Comparison of ENCODE assay signal across 8 cellular contexts in the genomic region with DNA sequence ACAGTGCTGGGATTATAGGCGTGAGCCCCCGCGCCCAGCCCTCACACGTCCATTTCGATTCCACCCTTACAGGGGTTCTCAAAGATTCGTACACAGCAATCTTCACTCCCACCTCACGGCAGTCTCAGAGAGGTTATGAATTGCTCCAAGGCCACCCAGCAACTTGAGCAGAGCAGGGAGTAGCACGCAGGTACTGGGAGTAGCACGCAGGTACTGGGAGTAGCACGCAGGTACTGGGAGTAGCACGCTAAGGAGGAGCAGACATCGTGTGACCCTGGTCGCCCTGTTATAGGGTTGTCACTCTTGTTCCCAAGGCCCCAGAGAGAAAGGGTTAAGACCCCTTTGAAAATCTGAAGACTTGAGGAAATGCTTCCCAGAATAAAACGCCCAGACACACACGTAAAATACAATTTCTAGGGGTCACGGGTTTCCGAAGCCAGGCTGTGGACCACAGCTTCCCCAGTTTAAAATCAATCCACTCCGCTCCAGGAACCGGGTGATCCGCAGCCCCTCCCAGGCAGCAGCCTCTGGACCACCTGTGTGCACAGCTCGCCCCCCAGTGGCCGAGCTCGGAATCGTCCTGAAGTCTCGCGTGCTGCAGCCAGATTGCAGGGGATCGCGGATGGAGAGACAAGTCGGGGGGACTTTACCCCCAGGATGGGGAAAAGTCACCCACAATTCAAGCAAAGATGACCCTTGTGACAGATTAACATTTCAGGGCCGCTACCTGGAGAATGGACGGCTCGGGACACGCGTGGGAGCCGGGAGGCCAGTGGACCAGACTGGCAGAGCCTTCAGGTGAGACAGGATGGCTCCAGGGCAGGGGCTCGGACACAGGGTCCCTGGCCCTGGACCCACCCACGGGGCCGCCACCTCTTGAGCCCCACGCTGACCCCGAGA.
DNase-seq lines count a peak whose midpoint lies in the region; ATAC-seq and TF ChIP-seq lines count a peak whose summit lies in the region.

No MANE protein-coding gene starts in this region.

- no peak for TF ChIP-seq POLR2A in upper lobe of left lung (IDR thresholded peaks at IDR 0.05)

- H3K9ac ChIP-seq in parathyroid adenoma: no peak overlapping the region

- peaks cover 10% of the 10 kb centered on the region for H3F3A ChIP-seq in DOHH2 (ENCODE audit: control insufficient read depth, insufficient read depth)

- no peaks in the 10 kb centered on the region; the same call in 1 of the 2 replicates for H4K20me1 ChIP-seq in DOHH2 (ENCODE audit: control insufficient read depth, insufficient read depth, low read depth, low read length)

- H3K9me3 ChIP-seq in DOHH2 (ENCODE audit: control insufficient read depth, insufficient read depth, low read length) (no peaks in the 10 kb centered on the region), MG63 (no peaks in the 10 kb centered on the region), SJCRH30 (replicated peaks) (no peaks in the 10 kb centered on the region), parathyroid adenoma (ENCODE audit: control insufficient read depth, low read length) (no peaks in the 10 kb centered on the region), upper lobe of left lung (no peaks in the 10 kb centered on the region)

- H3K4me1 ChIP-seq in DOHH2 (ENCODE audit: control insufficient read depth, low read length) (peaks cover 35% of the 10 kb centered on the region), SJCRH30 (peaks cover 13% of the 10 kb centered on the region), parathyroid adenoma (no peaks in the 10 kb centered on the region), upper lobe of left lung (peaks cover 26 to 40% (median 29%) of the 10 kb centered on the region in 4 donors)

- no peak overlapping the region for H2AFZ ChIP-seq in parathyroid adenoma

- H3K27ac ChIP-seq in DOHH2 (ENCODE audit: low read depth, low read length): no peak overlapping the region
- no peak overlapping the region for H3K27ac ChIP-seq in SJCRH30
- no peak overlapping the region for H3K27ac ChIP-seq in parathyroid adenoma
- H3K27ac ChIP-seq in upper lobe of left lung: no peak overlapping the region

- H3K4me2 ChIP-seq in DOHH2 (ENCODE audit: low read length) (no peak overlapping the region; the same call in 1 of the 2 replicates), parathyroid adenoma (ENCODE audit: low read length) (no peak overlapping the region)

- no peaks in the 10 kb centered on the region for H3K79me2 ChIP-seq in DOHH2 (ENCODE audit: control insufficient read depth, low read length)
- no peaks in the 10 kb centered on the region for H3K79me2 ChIP-seq in parathyroid adenoma

- ATAC-seq in upper lobe of left lung (ENCODE audit: low FRiP score in 2 of 2): peak; percentile 78 to 81
- ATAC-seq in HG03432 (IDR thresholded peaks at IDR 0.05; ENCODE audit: unreplicated experiment): no peak

- H3K27me3 ChIP-seq in DOHH2 (ENCODE audit: control insufficient read depth, low read length) (peaks cover 40% of the 10 kb centered on the region), MG63 (no peaks in the 10 kb centered on the region), SJCRH30 (no peaks in the 10 kb centered on the region), parathyroid adenoma (ENCODE audit: control insufficient read depth, insufficient read depth, low read length) (peaks cover 3% of the 10 kb centered on the region), upper lobe of left lung (no peaks in the 10 kb centered on the region)

- H3K36me3 ChIP-seq in DOHH2 (ENCODE audit: control insufficient read depth, low read length) (no peaks in the 10 kb centered on the region), MG63 (no peaks in the 10 kb centered on the region), SJCRH30 (no peaks in the 10 kb centered on the region), parathyroid adenoma (ENCODE audit: control insufficient read depth, insufficient read depth, low read length) (no peaks in the 10 kb centered on the region), upper lobe of left lung (no peaks in the 10 kb centered on the region)

- no peaks in the 10 kb centered on the region for H3K9me2 ChIP-seq in DOHH2 (replicated peaks; ENCODE audit: control insufficient read depth, low read length)

- TF ChIP-seq EP300 in upper lobe of left lung (IDR thresholded peaks at IDR 0.05): no peak

- peak; percentile 99 for TF ChIP-seq CTCF in DOHH2 (IDR thresholded peaks at IDR 0.05; ENCODE audit: low read depth, low read length, poor library complexity, severe bottlenecking)
- peak; percentile 98 for TF ChIP-seq CTCF in parathyroid adenoma (IDR thresholded peaks at IDR 0.05)
- peak; percentile 93 to 100 (median 96) for TF ChIP-seq CTCF in upper lobe of left lung (IDR thresholded peaks at IDR 0.05)

- WGBS in upper lobe of left lung, 2 donors: 23 to 29% methylated on average over 21 to 40 of the region's 40 CpGs

- H3K4me3 ChIP-seq in DOHH2 (ENCODE audit: low read length) (no peak overlapping the region), MG63 (no peak overlapping the region), SJCRH30 (no peak overlapping the region), parathyroid adenoma (ENCODE audit: low read depth, low read length) (no peak overlapping the region), upper lobe of left lung (no peak overlapping the region)

- DNase-seq in MG63 (peak; percentile 66), SJCRH30 (peak; percentile 77 to 86), activated gamma-delta T cell treated with Interleukin-2 at 50 U/mL for 16 hours (peak; percentile 85), glomerular visceral epithelial cell (ENCODE audit: extremely low spot score) (peak; percentile 73), upper lobe of left lung (peak; percentile 88 to 95)
